Comparison of ENCODE assay signal across 8 cellular contexts in genomic region chr11:69683764-69684333, GRCh38. TPM values are rescaled to one million over a fixed set of nuclear protein-coding genes. Genes with fewer than 3 reads are reported as not detected.
DNase-seq lines count a peak whose midpoint lies in the region; TF ChIP-seq lines count a peak whose summit lies in the region.

No MANE protein-coding gene starts in this region.

- H3K4me1 ChIP-seq in Loucy (ENCODE audit: insufficient read depth, low read length, poor library complexity, severe bottlenecking) (no peaks in the 10 kb centered on the region), osteoblast (ENCODE audit: insufficient read depth, low read length) (no peaks in the 10 kb centered on the region)

- H3K9ac ChIP-seq in Loucy (ENCODE audit: low read depth, low read length, poor library complexity, severe bottlenecking), result no peak overlapping the region

- H3F3A ChIP-seq in Loucy (ENCODE audit: low read depth), result no peaks in the 10 kb centered on the region

- POLR2A ChIA-PET in GM10248 (lab: Yijun Ruan, JAX), result interaction anchor here (0.6 kb wide), 1 partner anchor 9 kb away, joined by 3 read pairs; the partner anchor contains the start of gene LTO1

- H3K27ac ChIP-seq in osteoblast (ENCODE audit: low read depth, low read length), result no peak overlapping the region

- no peaks in the 10 kb centered on the region for H4K20me1 ChIP-seq in Loucy (ENCODE audit: insufficient read depth, low read length, poor library complexity, severe bottlenecking)
- no peaks in the 10 kb centered on the region for H4K20me1 ChIP-seq in osteoblast (ENCODE audit: insufficient read depth, low read length)

- no peak overlapping the region for H3K4me2 ChIP-seq in Loucy (ENCODE audit: low read depth, low read length, poor library complexity, severe bottlenecking)
- H3K4me2 ChIP-seq in osteoblast (ENCODE audit: insufficient read depth, low read length), result no peak overlapping the region

- DNase-seq in GM06990 (ENCODE audit: extremely low read depth, insufficient read length) (no peak), cerebellar cortex (ENCODE audit: low spot score) (peak; percentile 35), osteoblast (ENCODE audit: insufficient read length, low spot score, missing footprints) (peak; percentile 54), GM10248 (ENCODE audit: extremely low spot score) (no peak), kidney glomerular epithelial cell (lab: John Stamatoyannopoulos, UW) (no peak), HPDE6-E6E7 (ENCODE audit: extremely low spot score) (no peak)
- DNase-seq in activated T-cell treated with anti-CD3 and anti-CD28 coated beads, Interleukin-2, amount 50 U/mL, for 1 hour, result no peak

- no peaks in the 10 kb centered on the region for H3K9me2 ChIP-seq in Loucy (replicated peaks; ENCODE audit: low read depth, low read length)

- CTCF ChIA-PET in GM10248 (lab: Yijun Ruan, JAX), result interaction anchor here (0.9 to 3.2 kb wide), 7 partner anchors 9 to 527 kb away, joined by 3 to 11 read pairs (median 5); partner anchors contain the start of gene LTO1

- no peaks in the 10 kb centered on the region for H3K27me3 ChIP-seq in GM06990 (replicated peaks; ENCODE audit: control insufficient read depth, insufficient read depth, low read length)
- no peaks in the 10 kb centered on the region for H3K27me3 ChIP-seq in Loucy (ENCODE audit: insufficient read depth, low read length, poor library complexity, severe bottlenecking)
- H3K27me3 ChIP-seq in osteoblast (ENCODE audit: insufficient read depth, low read length), result peaks cover 3% of the 10 kb centered on the region

- TF ChIP-seq CTCF in GM06990 (IDR thresholded peaks at IDR 0.05; ENCODE audit: insufficient read depth, low read length, poor library complexity, severe bottlenecking), result peak; percentile 41
- peak; percentile 60 for TF ChIP-seq CTCF in Loucy (conservative IDR thresholded peaks at IDR 0.05; ENCODE audit: low read length)
- peak; percentile 41 for TF ChIP-seq CTCF in osteoblast (IDR thresholded peaks at IDR 0.05; ENCODE audit: extremely low read depth, low read depth, low read length)
- no peak for TF ChIP-seq CTCF in GM10248 (IDR thresholded peaks at IDR 0.05; ENCODE audit: control extremely low read depth, extremely low read depth, low read depth, missing control alignments)

- H3K79me2 ChIP-seq in Loucy (ENCODE audit: insufficient read depth, low read length) (no peaks in the 10 kb centered on the region), osteoblast (ENCODE audit: insufficient read depth, low read length) (no peaks in the 10 kb centered on the region)

- H3K36me3 ChIP-seq in GM06990 (ENCODE audit: control insufficient read depth, insufficient read depth, low read length) (no peaks in the 10 kb centered on the region), Loucy (ENCODE audit: insufficient read depth, low read length) (no peaks in the 10 kb centered on the region), osteoblast (ENCODE audit: insufficient read depth, low read length) (no peaks in the 10 kb centered on the region)

- H3K4me3 ChIP-seq in GM06990 (replicated peaks; ENCODE audit: low read depth, low read length), result no peak overlapping the region
- no peak overlapping the region for H3K4me3 ChIP-seq in Loucy (ENCODE audit: low read length, poor library complexity, severe bottlenecking)
- no peak overlapping the region for H3K4me3 ChIP-seq in osteoblast (ENCODE audit: insufficient read depth, low read length)

- H3K9me3 ChIP-seq in Loucy (ENCODE audit: insufficient read depth, low read depth, low read length), result no peaks in the 10 kb centered on the region
- H3K9me3 ChIP-seq in osteoblast (ENCODE audit: low read depth, low read length), result no peaks in the 10 kb centered on the region

- no peak overlapping the region for H2AFZ ChIP-seq in Loucy (ENCODE audit: low read length)
- H2AFZ ChIP-seq in osteoblast (ENCODE audit: low read length), result no peak overlapping the region

RNA-seq across cellular contexts. Expression of gene LTO1, which starts 8.7 kb away (rescaled TPM):
- total RNA-seq in osteoblast, result 21.8 and 24.6 TPM in 2 replicates

RNA-seq across cellular contexts. Expression of gene FGF19, which starts 20.0 kb away (rescaled TPM):
- total RNA-seq in osteoblast, result not detected in 2 replicates

RNA-seq across cellular contexts. Expression of gene CCND1, which starts 42.9 kb away (rescaled TPM):
- 187 and 237 TPM in 2 replicates for total RNA-seq in osteoblast

Comparison
In these comparisons a context has a peak if more than half of its experiments do, and no peak if none do; other contexts are left out.
1. DNase-seq: peak in cerebellar cortex (single experiment) and osteoblast (single experiment); none in GM06990 (single experiment), GM10248 (single experiment), kidney glomerular epithelial cell (single experiment), activated T-cell treated with anti-CD3 and anti-CD28 coated beads, Interleukin-2, amount 50 U/mL, for 1 hour (single experiment) and HPDE6-E6E7 (single experiment).